ENCODE assay signal across 1 cellular context in genomic region chrX:110066488-110067225, GRCh38.
TF ChIP-seq lines count a peak whose summit lies in the region.

No MANE protein-coding gene starts in this region.

TF ChIP-seq in WTC11, 78 proteins besides CTCF, POLR2A, EP300 and RAD21 (continued from another document):
- no peak for TF ChIP-seq ZBTB43 (CRISPR knock-in tag; IDR thresholded peaks at IDR 0.05)
- TF ChIP-seq HMGA2 (CRISPR knock-in tag; IDR thresholded peaks at IDR 0.05), result no peak
- TF ChIP-seq ATF2 (CRISPR knock-in tag; IDR thresholded peaks at IDR 0.05; ENCODE audit: borderline replicate concordance, low read depth), result no peak
- TF ChIP-seq CREB1 (CRISPR knock-in tag; IDR thresholded peaks at IDR 0.05), result no peak
- no peak for TF ChIP-seq KAT7 (CRISPR knock-in tag; IDR thresholded peaks at IDR 0.05; ENCODE audit: borderline replicate concordance)
- TF ChIP-seq TP53 (CRISPR knock-in tag; IDR thresholded peaks at IDR 0.05), result no peak
